Comparison of ENCODE assay signal across 7 cellular contexts in the genomic region with DNA sequence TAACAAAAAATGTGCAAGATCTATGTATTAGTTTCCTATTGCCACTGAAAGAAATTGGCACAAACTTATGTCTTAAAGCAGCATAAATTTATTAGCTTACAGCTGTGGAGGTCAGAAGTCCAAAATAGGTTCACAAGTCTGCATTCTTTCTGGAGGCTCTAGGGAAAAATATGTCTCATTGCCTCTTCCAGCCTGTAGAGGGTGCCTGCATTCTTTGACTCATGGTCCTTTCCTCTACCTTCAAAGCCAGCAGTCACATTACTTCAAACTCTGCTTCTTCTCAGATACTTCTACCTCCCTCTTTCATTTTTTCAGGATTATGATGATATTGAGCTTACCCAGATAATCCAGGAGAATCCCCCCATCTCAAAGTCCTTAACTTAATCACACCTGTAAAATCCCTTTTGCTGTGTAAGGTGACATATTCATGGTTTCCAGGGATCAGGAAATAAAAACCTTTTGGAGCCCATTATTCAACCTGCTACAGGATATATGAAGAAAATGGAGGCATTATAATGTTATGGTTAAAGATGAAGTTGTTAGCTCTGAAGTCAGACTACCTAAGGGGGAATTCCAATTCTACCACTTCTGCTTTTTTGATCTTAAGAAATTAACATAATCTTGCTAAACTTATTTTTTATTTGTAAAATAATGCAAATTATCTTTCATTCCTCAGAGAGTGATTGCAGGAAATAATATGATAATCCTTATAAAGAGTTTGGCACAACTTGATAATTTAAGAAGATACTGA.
DNase-seq lines count a peak whose midpoint lies in the region; ATAC-seq, FAIRE-seq and TF ChIP-seq lines count a peak whose summit lies in the region.
"Not testable (repeated sequence)": the region's sequence is repeated elsewhere in the genome, so short reads cannot be mapped to it uniquely, and the experiment has no call there.

No MANE protein-coding gene starts in this region.

- H2AK5ac ChIP-seq in IMR-90 (ENCODE audit: low read depth, low read length) = not testable (repeated sequence)

- not testable (repeated sequence) for H3K36me3 ChIP-seq in DND-41 (ENCODE audit: insufficient read depth, low read length); IMR-90 (ENCODE audit: control insufficient read depth, insufficient read depth, low read length); SJCRH30; bronchial epithelial cell (ENCODE audit: control insufficient read depth, insufficient read depth, low read length); kidney (ENCODE audit: control insufficient read depth in 1 of 2, insufficient read depth in 2 of 2, low read length in 2 of 2)

- not testable (repeated sequence) for TF ChIP-seq POLR2A in IMR-90 (IDR thresholded peaks at IDR 0.05; ENCODE audit: low read depth, low read length)

- not testable (repeated sequence) for H2AK9ac ChIP-seq in IMR-90 (replicated peaks; ENCODE audit: low read depth, low read length, poor library complexity)

- not testable (repeated sequence) for H4K20me1 ChIP-seq in DND-41 (ENCODE audit: insufficient read depth, low read length); IMR-90 (ENCODE audit: insufficient read depth, low read length)

- not testable (repeated sequence) for H4K91ac ChIP-seq in IMR-90 (ENCODE audit: insufficient read depth, low read depth, low read length)

- H2BK20ac ChIP-seq in IMR-90 (ENCODE audit: low read depth, low read length) = not testable (repeated sequence)

- H3K4me1 ChIP-seq in DND-41 (ENCODE audit: insufficient read depth, low read length); IMR-90 (ENCODE audit: control insufficient read depth, insufficient read depth, low read length); SJCRH30; kidney (ENCODE audit: control insufficient read depth in 1 of 2, insufficient read depth in 1 of 2, low read depth in 1 of 2, low read length in 2 of 2): not testable (repeated sequence)

- H4K5ac ChIP-seq in IMR-90 (ENCODE audit: low read depth, low read length) = not testable (repeated sequence)

- intact Hi-C loops in IMR-90 (cut with micrococcal nuclease); kidney (cut with DNase I): not testable (repeated sequence)

- dilution Hi-C loops in IMR-90 (cut with HindIII; ENCODE audit: low sequenced_read_pairs, unreplicated experiment) = not testable (repeated sequence)

- not testable (repeated sequence) for H3K18ac ChIP-seq in IMR-90 (ENCODE audit: low read depth, low read length)

- FAIRE-seq in bronchial epithelial cell (lab: Jason Lieb, UNC) = not testable (repeated sequence)
- FAIRE-seq in kidney (lab: Jason Lieb, UNC) = peak; percentile 21

- not testable (repeated sequence) for H2AFZ ChIP-seq in DND-41 (ENCODE audit: low read depth, low read length); IMR-90 (replicated peaks; ENCODE audit: low read length, poor library complexity)

- BruUV-seq in IMR-90 (replicated peaks; lab: Mats Ljungman, UMichigan) = not testable (repeated sequence)

- H3K9ac ChIP-seq in DND-41 (ENCODE audit: low read depth, low read length); IMR-90 (ENCODE audit: low read depth, low read length); kidney (ENCODE audit: low read length in 2 of 2): not testable (repeated sequence)

- not testable (repeated sequence) for H2BK15ac ChIP-seq in IMR-90 (ENCODE audit: low read depth, low read length)

- not testable (repeated sequence) for H3K56ac ChIP-seq in IMR-90 (ENCODE audit: extremely low read depth, insufficient read depth, low read length)

- in situ Hi-C loops in IMR-90 (cut with MboI; ENCODE audit: low sequenced_read_pairs) = not testable (repeated sequence)

- POLR2A ChIA-PET in IMR-90 (lab: Charles Lee; ENCODE audit: unreplicated experiment) = not testable (repeated sequence)

- not testable (repeated sequence) for DNase-seq in DND-41, IMR-90, kidney
- DNase-seq in NCI-H69 (lab: John Stamatoyannopoulos, UW) = peak; percentile 44
- DNase-seq in SJCRH30 = peak; percentile 21 to 60
- DNase-seq in bronchial epithelial cell (ENCODE audit: low read depth) = peak; percentile 6

- not testable (repeated sequence) for H3K79me1 ChIP-seq in IMR-90 (ENCODE audit: low read depth in 1 of 2, low read length in 2 of 2)

- not testable (repeated sequence) for ATAC-seq in DND-41 (ENCODE audit: insufficient read depth, low read depth); IMR-90 (ENCODE audit: low read depth)
- ATAC-seq in GM19463 (IDR thresholded peaks at IDR 0.05; ENCODE audit: unreplicated experiment) = peak; percentile 51

- H3K23ac ChIP-seq in IMR-90 (ENCODE audit: low read depth, low read length) = not testable (repeated sequence)

- H3K9me1 ChIP-seq in IMR-90 (ENCODE audit: insufficient read depth, low read length) = not testable (repeated sequence)

- H3K79me2 ChIP-seq in DND-41 (ENCODE audit: insufficient read depth, low read length) = not testable (repeated sequence)

- CTCF ChIA-PET in IMR-90 (lab: Yijun Ruan, JAX) = not testable (repeated sequence)

- not testable (repeated sequence) for H3K4me2 ChIP-seq in DND-41 (ENCODE audit: insufficient read depth, low read length); IMR-90 (ENCODE audit: low read depth, low read length)

- H3K27ac ChIP-seq in DND-41 (ENCODE audit: low read length); IMR-90 (ENCODE audit: insufficient read depth, low read length); SJCRH30; kidney (ENCODE audit: low read depth in 2 of 2, low read length in 2 of 2): not testable (repeated sequence)

- not testable (repeated sequence) for H3K9me3 ChIP-seq in DND-41 (ENCODE audit: insufficient read depth, low read length, severe bottlenecking); IMR-90 (ENCODE audit: control insufficient read depth, insufficient read depth, low read length); SJCRH30 (replicated peaks); kidney (ENCODE audit: control insufficient read depth in 1 of 2, low read length in 2 of 2)

- H3K14ac ChIP-seq in IMR-90 (replicated peaks; ENCODE audit: low read depth, low read length) = not testable (repeated sequence)

- not testable (repeated sequence) for H2BK5ac ChIP-seq in IMR-90 (ENCODE audit: low read depth, low read length, poor library complexity, severe bottlenecking)

- not testable (repeated sequence) for H4K8ac ChIP-seq in IMR-90 (ENCODE audit: low read depth in 2 of 2, low read length in 2 of 2)

- H3K27me3 ChIP-seq in DND-41 (ENCODE audit: insufficient read depth, low read length, poor library complexity); IMR-90 (ENCODE audit: control insufficient read depth, insufficient read depth, low read length); SJCRH30; bronchial epithelial cell (ENCODE audit: control insufficient read depth, insufficient read depth, low read length): not testable (repeated sequence)

- TF ChIP-seq RAD21 in IMR-90 (IDR thresholded peaks at IDR 0.05; ENCODE audit: low read length) = peak; percentile 28

- not testable (repeated sequence) for H2BK120ac ChIP-seq in IMR-90 (ENCODE audit: low read depth, low read length)

- H3K4ac ChIP-seq in IMR-90 (ENCODE audit: low read depth, low read length) = not testable (repeated sequence)

- H3K4me3 ChIP-seq in DND-41 (ENCODE audit: low read depth in 1 of 2, low read length in 2 of 2); IMR-90 (ENCODE audit: insufficient read depth, low read depth, low read length); SJCRH30; bronchial epithelial cell (ENCODE audit: low read depth, low read length); kidney (ENCODE audit: low read length in 2 of 2): not testable (repeated sequence)

- peak; percentile 14 for TF ChIP-seq CTCF in DND-41 (IDR thresholded peaks at IDR 0.05; ENCODE audit: borderline replicate concordance, extremely low read depth, low read length, poor library complexity, severe bottlenecking)
- peak; percentile 27; the same call in 1 of the 2 replicates for TF ChIP-seq CTCF in IMR-90 (conservative IDR thresholded peaks at IDR 0.05; ENCODE audit: low read depth, low read length)
- TF ChIP-seq CTCF in bronchial epithelial cell (IDR thresholded peaks at IDR 0.05; ENCODE audit: insufficient read depth, low read length, severe bottlenecking) = peak; percentile 31
- peak; percentile 20 for TF ChIP-seq CTCF in kidney (IDR thresholded peaks at IDR 0.05; ENCODE audit: borderline replicate concordance, extremely low read depth, insufficient read depth)
